In genomic region chr2:164371916-164372315, GRCh38 we compare ENCODE assay signal across 19 cellular contexts.
A peak's percentile ranks its signal among the peaks of the same experiment; 100 is the strongest.
DNase-seq lines count a peak whose midpoint lies in the region; ATAC-seq, FAIRE-seq and TF ChIP-seq lines count a peak whose summit lies in the region.
"Had no signal": no experiment of that assay in that cellular context is flagged by ENCODE, and none has a peak within 500 bp of the region (broad histone marks: within the 10 kb centered on the region; RNA-seq: fewer than 3 reads in every experiment).

No MANE protein-coding gene starts in this region.

- no peaks in the 10 kb centered on the region for H3K79me2 ChIP-seq in PC-3 (ENCODE audit: low read length)

- H3K9ac ChIP-seq in PC-3 (ENCODE audit: low read length) = no peak overlapping the region

- BruUV-seq in PC-3 (replicated peaks; lab: Mats Ljungman, UMichigan) = no TSS peak

- H3K36me3 ChIP-seq in PC-3 (ENCODE audit: low read depth, low read length) (no peaks in the 10 kb centered on the region), bronchial epithelial cell (ENCODE audit: control insufficient read depth, insufficient read depth, low read length) (no peaks in the 10 kb centered on the region), thyroid gland (no peaks in the 10 kb centered on the region)

- POLR2A ChIA-PET in PC-3 (lab: Charles Lee; ENCODE audit: unreplicated experiment) = no interaction called here

- no peak for FAIRE-seq in bronchial epithelial cell (lab: Jason Lieb, UNC)
- FAIRE-seq: A204.1, G401.6, GM12891, GM19239, H1 had no signal

- no peaks in the 10 kb centered on the region for H3K4me1 ChIP-seq in PC-3 (ENCODE audit: insufficient read depth, low read length)
- H3K4me1 ChIP-seq in thyroid gland = no peaks in the 10 kb centered on the region

- no peak overlapping the region for H2AFZ ChIP-seq in PC-3 (ENCODE audit: low read length)

- TF ChIP-seq CTCF in PC-3 (conservative IDR thresholded peaks at IDR 0.05; ENCODE audit: low read depth, low read length) (no peak), bronchial epithelial cell (IDR thresholded peaks at IDR 0.05; ENCODE audit: insufficient read depth, low read length, severe bottlenecking) (no peak), thyroid gland (IDR thresholded peaks at IDR 0.05) (no peak)

- ATAC-seq in PC-3 = no peak
- no peak for ATAC-seq in HG03280 (IDR thresholded peaks at IDR 0.05; ENCODE audit: unreplicated experiment)

- intact Hi-C loops in PC-3 (cut with micrococcal nuclease) = no loop called here
- intact Hi-C loops in thyroid gland (cut with DNase I) = no loop called here

- H3K27ac ChIP-seq in PC-3 (ENCODE audit: low read length) (no peak overlapping the region), thyroid gland (no peak overlapping the region)

- H3K4me2 ChIP-seq in PC-3 (ENCODE audit: low read length) = no peak overlapping the region

- TF ChIP-seq POLR2A in thyroid gland (IDR thresholded peaks at IDR 0.05) = no peak

- no peaks in the 10 kb centered on the region for H3F3A ChIP-seq in PC-3 (ENCODE audit: low read length, unreplicated experiment)

- peaks cover 16% of the 10 kb centered on the region for H3K27me3 ChIP-seq in PC-3 (ENCODE audit: low read length)
- no peaks in the 10 kb centered on the region for H3K27me3 ChIP-seq in bronchial epithelial cell (ENCODE audit: control insufficient read depth, insufficient read depth, low read length)
- H3K27me3 ChIP-seq in thyroid gland = no peaks in the 10 kb centered on the region

- H3K9me3 ChIP-seq in PC-3 (ENCODE audit: low read length) = no peaks in the 10 kb centered on the region
- H3K9me3 ChIP-seq in thyroid gland = no peaks in the 10 kb centered on the region

- H3K4me3 ChIP-seq in PC-3 (ENCODE audit: low read length) (no peak overlapping the region), bronchial epithelial cell (ENCODE audit: low read depth, low read length) (no peak overlapping the region), thyroid gland (replicated peaks in 1 of 3) (no peak overlapping the region)

- WGBS in thyroid gland, 2 donors = 91 to 96% methylated on average over 4 of the region's 4 CpGs

- H3K9me2 ChIP-seq in PC-3 (replicated peaks; ENCODE audit: low read length) = no peaks in the 10 kb centered on the region

- DNase-seq in HS-5 (ENCODE audit: low read depth) (peak; percentile 6), PC-3 (peak; percentile 9), bronchial epithelial cell (ENCODE audit: low read depth) (peak; percentile 52), kidney tubule cell (ENCODE audit: low spot score) (peak; percentile 87), SHP77 treated with DMSO at 0.1 percent for 48 hours (lab: John Stamatoyannopoulos, UW) (no peak), thyroid gland (no peak), T-helper 2 cell (no peak)
- DNase-seq: C1 segment of cervical spinal cord; Calu3; CD4-positive, alpha-beta T cell; DMS 273 treated with DMSO at 0.1 percent for 48 hours; HCEC 1CT; HFFc6 had no signal

- H4K20me1 ChIP-seq in PC-3 (ENCODE audit: low read length) = no peaks in the 10 kb centered on the region

- CTCF ChIA-PET in PC-3 (lab: Charles Lee) = no interaction called here

Comparison
In these comparisons a context has a peak if more than half of its experiments do, and no peak if none do; other contexts are left out.
1. DNase-seq: peak in HS-5 (single experiment), PC-3 (single experiment), bronchial epithelial cell (single experiment) and kidney tubule cell (single experiment); none in SHP77 treated with DMSO at 0.1 percent for 48 hours (single experiment), thyroid gland (0 of 2) and T-helper 2 cell (0 of 5).